31 cellular contexts compared by ENCODE assay signal in the genomic region with DNA sequence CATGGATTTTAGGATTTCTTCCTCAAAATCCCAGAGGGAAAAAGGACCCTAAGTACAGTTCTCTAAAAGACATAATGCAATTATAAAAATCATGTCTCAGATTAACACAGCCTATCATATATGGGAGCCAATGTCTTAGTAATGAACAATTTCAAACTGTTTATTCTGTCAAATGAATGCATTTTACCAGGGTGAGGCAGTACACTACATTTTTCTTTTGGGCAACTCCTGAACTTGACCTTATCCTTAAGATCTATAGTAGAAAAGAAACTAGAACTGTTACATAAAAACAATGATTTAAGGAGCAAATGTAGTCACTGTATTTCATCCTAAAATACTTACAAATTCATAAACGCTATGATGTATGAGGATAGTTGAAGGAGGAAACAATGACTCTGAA.
DNase-seq lines count a peak whose midpoint lies in the region; ATAC-seq and TF ChIP-seq lines count a peak whose summit lies in the region.
"Had no signal": no experiment of that assay in that cellular context is flagged by ENCODE, and none has a peak within 500 bp of the region (broad histone marks: within the 10 kb centered on the region; RNA-seq: fewer than 3 reads in every experiment).

No MANE protein-coding gene starts in this region.

- no peaks in the 10 kb centered on the region for H3K79me2 ChIP-seq in smooth muscle cell (ENCODE audit: low read depth)

- peaks cover 25% of the 10 kb centered on the region for H3K4me1 ChIP-seq in CD8-positive, alpha-beta memory T cell (ENCODE audit: insufficient read depth, low read length)
- H3K4me1 ChIP-seq in smooth muscle cell (ENCODE audit: low read depth): no peaks in the 10 kb centered on the region

- 90% methylated on average over 1 of the region's 1 CpG for WGBS in smooth muscle cell (ENCODE audit: low lambda C conversion rate)

- intact Hi-C loops in activated CD8-positive, alpha-beta T cell treated with anti-CD3 and anti-CD28 coated beads for 36 hours (cut with micrococcal nuclease): loop anchor here (10.0 kb wide), 1 partner anchor 882 kb away; no protein-coding TSS in a partner anchor

- H3K4me3 ChIP-seq in CD8-positive, alpha-beta memory T cell (ENCODE audit: low read length): no peak overlapping the region
- H3K4me3 ChIP-seq in smooth muscle cell: no peak overlapping the region
- H3K4me3 ChIP-seq: K562, left ventricle myocardium inferior, upper lobe of left lung had no signal

- peaks cover 7% of the 10 kb centered on the region for H3K9me3 Mint-ChIP-seq in activated CD8-positive, alpha-beta T cell treated with anti-CD3 and anti-CD28 coated beads for 36 hours
- peaks cover 22% of the 10 kb centered on the region for H3K9me3 Mint-ChIP-seq in activated CD8-positive, alpha-beta T cell treated with anti-CD3 and anti-CD28 coated beads, Interleukin-2, amount 10 ng/mL, durations not matched to agents 7 days and 5 days (ENCODE audit: insufficient read depth)
- peaks cover 0 to 17% (median 5%) of the 10 kb centered on the region in 5 donors for H3K9me3 Mint-ChIP-seq in CD8-positive, alpha-beta memory T cell
- H3K9me3 Mint-ChIP-seq in T-helper 2 cell treated with Interferon-gamma antibody and Interleukin-4, amounts not matched to agents 5 μg/mL and 100 μg/mL, for 36 hours: peaks cover 26% of the 10 kb centered on the region
- H3K9me3 Mint-ChIP-seq: H9 had no signal

- no peak for DNase-seq in activated CD8-positive, alpha-beta T cell treated with anti-CD3 and anti-CD28 coated beads for 36 hours
- DNase-seq in activated CD8-positive, alpha-beta T cell treated with anti-CD3 and anti-CD28 coated beads, Interleukin-2, amount 10 ng/mL, durations not matched to agents 7 days and 5 days: no peak
- DNase-seq in CD8-positive, alpha-beta memory T cell: no peak
- DNase-seq in T-helper 2 cell treated with Interferon-gamma antibody and Interleukin-4, amounts not matched to agents 5 μg/mL and 100 μg/mL, for 36 hours (ENCODE audit: low spot score): no peak
- DNase-seq in smooth muscle cell (lab: John Stamatoyannopoulos, UW; ENCODE audit: unreplicated experiment): no peak
- DNase-seq in NCI-H2107 treated with DMSO at 0.1 percent for 48 hours (lab: John Stamatoyannopoulos, UW; ENCODE audit: unreplicated experiment): no peak
- DNase-seq in RPMI8226: no peak
- no peak for DNase-seq in D341Med (ENCODE audit: low spot score)
- DNase-seq: activated CD4-positive, alpha-beta T cell treated with anti-CD3 and anti-CD28 coated beads, Interleukin-2, amount 50 U/mL, for 1 hour; activated effector memory CD4-positive, alpha-beta T cell treated with Interleukin-2 at 50 U/mL for 16 hours; adrenal gland; central memory CD4-positive, alpha-beta T cell; COR-L47; DMS79 treated with DMSO at 0.1 percent for 48 hours; GDM1; H9; head of caudate nucleus; islet precursor cell; left ventricle myocardium inferior; mesenchymal stem cell; NCI-H1105 treated with DMSO at 0.1 percent for 48 hours; NCI-H187 treated with DMSO at 0.1 percent for 48 hours; NCI-H2227 treated with DMSO at 0.1 percent for 48 hours; NCI-H526 treated with DMSO at 0.1 percent for 48 hours; NK-92 treated with Interleukin-12 subunit alpha and Interleukin-12 subunit beta, amount 100 ng/mL, for 24 hours; Right ventricle myocardium superior; stimulated activated CD4-positive, alpha-beta T cell treated with anti-CD3 and anti-CD28 coated beads, Interleukin-15, amount 100 ng/mL, for 24 hours; stimulated activated CD4-positive, alpha-beta T cell treated with anti-CD3 and anti-CD28 coated beads, Interleukin-4, amount 100 ng/mL, for 4 hours; upper lobe of left lung; WERI-Rb-1 had no signal

- no peak overlapping the region for H3K27ac ChIP-seq in CD8-positive, alpha-beta memory T cell (ENCODE audit: low read depth, low read length)
- no peak overlapping the region for H3K27ac ChIP-seq in smooth muscle cell (ENCODE audit: low read depth)
- H3K27ac ChIP-seq: left ventricle myocardium inferior, upper lobe of left lung, WERI-Rb-1 had no signal

- CTCF ChIA-PET in activated CD8-positive, alpha-beta T cell treated with anti-CD3 and anti-CD28 coated beads for 36 hours (lab: Charles Lee): no interaction called here
- CTCF ChIA-PET in activated CD8-positive, alpha-beta T cell treated with anti-CD3 and anti-CD28 coated beads, Interleukin-2, amount 10 ng/mL, durations not matched to agents 7 days and 5 days (lab: Charles Lee): no interaction called here
- CTCF ChIA-PET in CD8-positive, alpha-beta memory T cell (lab: Charles Lee): no interaction called here

- no peak overlapping the region for H3K4me3 Mint-ChIP-seq in activated CD8-positive, alpha-beta T cell treated with anti-CD3 and anti-CD28 coated beads for 36 hours
- no peak overlapping the region for H3K4me3 Mint-ChIP-seq in activated CD8-positive, alpha-beta T cell treated with anti-CD3 and anti-CD28 coated beads, Interleukin-2, amount 10 ng/mL, durations not matched to agents 7 days and 5 days
- H3K4me3 Mint-ChIP-seq in CD8-positive, alpha-beta memory T cell: no peak overlapping the region
- peak overlapping the region; percentile 53 for H3K4me3 Mint-ChIP-seq in T-helper 2 cell treated with Interferon-gamma antibody and Interleukin-4, amounts not matched to agents 5 μg/mL and 100 μg/mL, for 36 hours
- H3K4me3 Mint-ChIP-seq: H9 had no signal

- POLR2A ChIA-PET in activated CD8-positive, alpha-beta T cell treated with anti-CD3 and anti-CD28 coated beads for 36 hours (lab: Charles Lee): no interaction called here
- POLR2A ChIA-PET in activated CD8-positive, alpha-beta T cell treated with anti-CD3 and anti-CD28 coated beads, Interleukin-2, amount 10 ng/mL, durations not matched to agents 7 days and 5 days (lab: Charles Lee): no interaction called here
- POLR2A ChIA-PET in CD8-positive, alpha-beta memory T cell (lab: Charles Lee): no interaction called here

- peaks cover 36% of the 10 kb centered on the region for H3K4me1 Mint-ChIP-seq in activated CD8-positive, alpha-beta T cell treated with anti-CD3 and anti-CD28 coated beads for 36 hours (ENCODE audit: low read depth)
- peaks cover 56% of the 10 kb centered on the region for H3K4me1 Mint-ChIP-seq in activated CD8-positive, alpha-beta T cell treated with anti-CD3 and anti-CD28 coated beads, Interleukin-2, amount 10 ng/mL, durations not matched to agents 7 days and 5 days (ENCODE audit: low read depth)
- peaks cover 43 to 55% (median 47%) of the 10 kb centered on the region in 3 donors for H3K4me1 Mint-ChIP-seq in CD8-positive, alpha-beta memory T cell
- peaks cover 44% of the 10 kb centered on the region for H3K4me1 Mint-ChIP-seq in T-helper 2 cell treated with Interferon-gamma antibody and Interleukin-4, amounts not matched to agents 5 μg/mL and 100 μg/mL, for 36 hours (ENCODE audit: low read depth)

- H4K20me1 ChIP-seq in smooth muscle cell (ENCODE audit: low read depth): no peaks in the 10 kb centered on the region

- H3F3A ChIP-seq in smooth muscle cell (ENCODE audit: low read depth): peaks cover 3% of the 10 kb centered on the region

- H3K4me2 ChIP-seq in smooth muscle cell: no peak overlapping the region

- H2AFZ ChIP-seq in smooth muscle cell (ENCODE audit: low read depth): peak overlapping the region; percentile 87

- H3K27me3 Mint-ChIP-seq in activated CD8-positive, alpha-beta T cell treated with anti-CD3 and anti-CD28 coated beads for 36 hours: no peaks in the 10 kb centered on the region
- H3K27me3 Mint-ChIP-seq in activated CD8-positive, alpha-beta T cell treated with anti-CD3 and anti-CD28 coated beads, Interleukin-2, amount 10 ng/mL, durations not matched to agents 7 days and 5 days (ENCODE audit: low read depth): no peaks in the 10 kb centered on the region
- no peaks in the 10 kb centered on the region for H3K27me3 Mint-ChIP-seq in CD8-positive, alpha-beta memory T cell
- H3K27me3 Mint-ChIP-seq in T-helper 2 cell treated with Interferon-gamma antibody and Interleukin-4, amounts not matched to agents 5 μg/mL and 100 μg/mL, for 36 hours (ENCODE audit: low read depth): no peaks in the 10 kb centered on the region

- peaks cover 5% of the 10 kb centered on the region for H3K36me3 Mint-ChIP-seq in activated CD8-positive, alpha-beta T cell treated with anti-CD3 and anti-CD28 coated beads for 36 hours (ENCODE audit: low read depth)
- H3K36me3 Mint-ChIP-seq in activated CD8-positive, alpha-beta T cell treated with anti-CD3 and anti-CD28 coated beads, Interleukin-2, amount 10 ng/mL, durations not matched to agents 7 days and 5 days (ENCODE audit: low read depth): peaks cover 43% of the 10 kb centered on the region
- peaks cover 3 to 45% (median 5%) of the 10 kb centered on the region in 3 donors for H3K36me3 Mint-ChIP-seq in CD8-positive, alpha-beta memory T cell
- H3K36me3 Mint-ChIP-seq in T-helper 2 cell treated with Interferon-gamma antibody and Interleukin-4, amounts not matched to agents 5 μg/mL and 100 μg/mL, for 36 hours (ENCODE audit: low read depth): peaks cover 32% of the 10 kb centered on the region

- H3K36me3 ChIP-seq in CD8-positive, alpha-beta memory T cell (ENCODE audit: insufficient read depth, low read length): no peaks in the 10 kb centered on the region
- no peaks in the 10 kb centered on the region for H3K36me3 ChIP-seq in smooth muscle cell (ENCODE audit: low read depth)
- H3K36me3 ChIP-seq: adrenal gland, left ventricle myocardium inferior, upper lobe of left lung, WERI-Rb-1 had no signal

- H3K27me3 ChIP-seq in CD8-positive, alpha-beta memory T cell (ENCODE audit: insufficient read depth, low read length, poor library complexity, severe bottlenecking): no peaks in the 10 kb centered on the region
- no peaks in the 10 kb centered on the region for H3K27me3 ChIP-seq in smooth muscle cell (ENCODE audit: low read depth)
- H3K27me3 ChIP-seq: adrenal gland, upper lobe of left lung had no signal

- H3K9me3 ChIP-seq in CD8-positive, alpha-beta memory T cell (ENCODE audit: low read length): no peaks in the 10 kb centered on the region
- no peaks in the 10 kb centered on the region for H3K9me3 ChIP-seq in smooth muscle cell (replicated peaks; ENCODE audit: low read depth)
- H3K9me3 ChIP-seq: adrenal gland, left ventricle myocardium inferior, upper lobe of left lung had no signal

- no peak for ATAC-seq in activated CD8-positive, alpha-beta T cell treated with anti-CD3 and anti-CD28 coated beads for 36 hours
- ATAC-seq in activated CD8-positive, alpha-beta T cell treated with anti-CD3 and anti-CD28 coated beads, Interleukin-2, amount 10 ng/mL, durations not matched to agents 7 days and 5 days: no peak
- ATAC-seq: K562 had no signal

- H3K9ac ChIP-seq in smooth muscle cell (ENCODE audit: low read depth): no peak overlapping the region

- no peak for TF ChIP-seq CTCF in activated CD8-positive, alpha-beta T cell treated with anti-CD3 and anti-CD28 coated beads for 36 hours (IDR thresholded peaks at IDR 0.05)
- TF ChIP-seq CTCF in smooth muscle cell (IDR thresholded peaks at IDR 0.05; ENCODE audit: borderline replicate concordance, insufficient read depth, poor library complexity, severe bottlenecking): no peak

- H3K27ac Mint-ChIP-seq in activated CD8-positive, alpha-beta T cell treated with anti-CD3 and anti-CD28 coated beads for 36 hours: peak overlapping the region; percentile 88
- no peak overlapping the region for H3K27ac Mint-ChIP-seq in activated CD8-positive, alpha-beta T cell treated with anti-CD3 and anti-CD28 coated beads, Interleukin-2, amount 10 ng/mL, durations not matched to agents 7 days and 5 days
- peak overlapping the region in 5 of 8 donors; percentile 57 to 87 (median 64) for H3K27ac Mint-ChIP-seq in CD8-positive, alpha-beta memory T cell
- H3K27ac Mint-ChIP-seq in T-helper 2 cell treated with Interferon-gamma antibody and Interleukin-4, amounts not matched to agents 5 μg/mL and 100 μg/mL, for 36 hours: peak overlapping the region; percentile 86
- H3K27ac Mint-ChIP-seq: H9 had no signal
